In the genomic region with DNA sequence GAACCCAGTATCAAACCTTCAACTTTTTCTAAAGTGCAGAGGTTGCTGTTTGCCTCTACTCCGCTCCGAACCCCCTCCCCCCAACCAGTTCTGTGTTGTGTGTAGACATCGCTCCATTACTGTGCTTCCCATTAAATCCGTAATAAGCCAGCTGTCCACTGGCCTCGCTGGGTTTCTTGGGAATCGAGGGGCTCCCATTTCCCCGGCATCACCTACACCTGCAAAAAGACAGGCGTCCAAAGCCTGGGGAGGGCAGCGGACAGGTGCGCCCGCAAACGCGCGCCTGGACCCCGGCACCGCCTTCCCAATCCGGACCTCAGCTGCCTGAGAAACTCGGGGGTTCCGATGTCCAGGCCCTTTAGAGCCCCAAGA, we compare ENCODE assay signal across 9 cellular contexts. TPM values are rescaled to one million over a fixed set of nuclear protein-coding genes. Genes with fewer than 3 reads are reported as not detected.
DNase-seq lines count a peak whose midpoint lies in the region; ATAC-seq, FAIRE-seq and TF ChIP-seq lines count a peak whose summit lies in the region.
"Had no signal": no experiment of that assay in that cellular context is flagged by ENCODE, and none has a peak within 500 bp of the region (broad histone marks: within the 10 kb centered on the region; RNA-seq: fewer than 3 reads in every experiment).

No MANE protein-coding gene starts in this region.

- peak overlapping the region; percentile 86; the same call in 1 of the 2 replicates for H2AFZ ChIP-seq in OCI-LY3 (ENCODE audit: low read depth, low read length)
- peak overlapping the region; percentile 75 for H2AFZ ChIP-seq in parathyroid adenoma

- H3K9ac ChIP-seq in OCI-LY3 (ENCODE audit: low read length): peak overlapping the region; percentile 74
- no peak overlapping the region for H3K9ac ChIP-seq in parathyroid adenoma

- H3K4me1 Mint-ChIP-seq in activated CD4-positive, alpha-beta T cell treated with anti-CD3 and anti-CD28 coated beads, Interleukin-2, amount 10 ng/mL, durations not matched to agents 24 days and 14 days: peaks cover 20% of the 10 kb centered on the region

- peak overlapping the region; percentile 7 for H3K27ac Mint-ChIP-seq in activated CD4-positive, alpha-beta T cell treated with anti-CD3 and anti-CD28 coated beads, Interleukin-2, amount 10 ng/mL, durations not matched to agents 24 days and 14 days

- H3K4me1 ChIP-seq in OCI-LY3 (ENCODE audit: low read length): 0 out of 2 replicates have a peak, but pooled peaks cover 5% of the 10 kb centered on the region
- no peaks in the 10 kb centered on the region for H3K4me1 ChIP-seq in parathyroid adenoma

- H3K36me3 ChIP-seq in OCI-LY3 (replicated peaks; ENCODE audit: low read depth, low read length) (no peaks in the 10 kb centered on the region), parathyroid adenoma (ENCODE audit: control insufficient read depth, insufficient read depth, low read length) (no peaks in the 10 kb centered on the region)

- H3K27me3 Mint-ChIP-seq in activated CD4-positive, alpha-beta T cell treated with anti-CD3 and anti-CD28 coated beads, Interleukin-2, amount 10 ng/mL, durations not matched to agents 24 days and 14 days: peaks cover 34% of the 10 kb centered on the region

- H3K36me3 Mint-ChIP-seq in activated CD4-positive, alpha-beta T cell treated with anti-CD3 and anti-CD28 coated beads, Interleukin-2, amount 10 ng/mL, durations not matched to agents 24 days and 14 days (ENCODE audit: low read depth): no peaks in the 10 kb centered on the region

- H3K4me3 Mint-ChIP-seq in activated CD4-positive, alpha-beta T cell treated with anti-CD3 and anti-CD28 coated beads, Interleukin-2, amount 10 ng/mL, durations not matched to agents 24 days and 14 days: peak overlapping the region; percentile 86

- intact Hi-C loops in activated CD4-positive, alpha-beta T cell treated with anti-CD3 and anti-CD28 coated beads, Interleukin-2, amount 10 ng/mL, durations not matched to agents 24 days and 14 days (cut with micrococcal nuclease): loop anchor here (5.0 to 10.0 kb wide), 4 partner anchors 164 to 587 kb away; no protein-coding TSS in a partner anchor

- ATAC-seq in HG02840 (IDR thresholded peaks at IDR 0.05; ENCODE audit: low FRiP score, unreplicated experiment): no peak

- DNase-seq in activated CD4-positive, alpha-beta T cell treated with anti-CD3 and anti-CD28 coated beads, Interleukin-2, amount 10 ng/mL, durations not matched to agents 24 days and 14 days: no peak
- DNase-seq in activated CD4-positive, alpha-beta T cell treated with anti-CD3 and anti-CD28 coated beads for 1 hour: no peak
- DNase-seq in epithelial cell of proximal tubule (ENCODE audit: low read depth) (no peak), D721Med (ENCODE audit: insufficient read length, low spot score) (no peak), activated gamma-delta T cell (lab: John Stamatoyannopoulos, UW) (no peak)

- TF ChIP-seq CTCF in OCI-LY3 (IDR thresholded peaks at IDR 0.05; ENCODE audit: low read depth, low read length) (no peak), epithelial cell of proximal tubule (conservative IDR thresholded peaks at IDR 0.05; ENCODE audit: low read depth, low read length) (no peak), parathyroid adenoma (IDR thresholded peaks at IDR 0.05) (no peak), D721Med (IDR thresholded peaks at IDR 0.05; ENCODE audit: insufficient read depth, missing control alignments) (no peak)

- H3K79me2 ChIP-seq in OCI-LY3 (ENCODE audit: low read length) (no peaks in the 10 kb centered on the region), parathyroid adenoma (no peaks in the 10 kb centered on the region)

- no peak for FAIRE-seq in D721Med (lab: Jason Lieb, UNC)
- FAIRE-seq: G401.6 had no signal

- H3K4me2 ChIP-seq in OCI-LY3 (ENCODE audit: low read length) (peak overlapping the region; percentile 71), parathyroid adenoma (ENCODE audit: low read length) (peak overlapping the region; percentile 89)

- no peaks in the 10 kb centered on the region for H3K9me3 ChIP-seq in OCI-LY3 (ENCODE audit: insufficient read depth, low read length)
- H3K9me3 ChIP-seq in parathyroid adenoma (ENCODE audit: control insufficient read depth, low read length): no peaks in the 10 kb centered on the region

- H3K4me3 ChIP-seq in OCI-LY3 (ENCODE audit: low read length) (peak overlapping the region; percentile 95), epithelial cell of proximal tubule (ENCODE audit: low read depth, low read length) (peak overlapping the region; percentile 66), parathyroid adenoma (ENCODE audit: low read depth, low read length) (peak overlapping the region; percentile 64)

- H3K9me3 Mint-ChIP-seq in activated CD4-positive, alpha-beta T cell treated with anti-CD3 and anti-CD28 coated beads, Interleukin-2, amount 10 ng/mL, durations not matched to agents 24 days and 14 days: no peaks in the 10 kb centered on the region

- no peaks in the 10 kb centered on the region for H4K20me1 ChIP-seq in OCI-LY3 (ENCODE audit: insufficient read depth, low read length)

- peaks cover 4% of the 10 kb centered on the region; the same call in 1 of the 2 replicates for H3K27me3 ChIP-seq in OCI-LY3 (ENCODE audit: low read depth, low read length)
- H3K27me3 ChIP-seq in parathyroid adenoma (ENCODE audit: control insufficient read depth, insufficient read depth, low read length): no peaks in the 10 kb centered on the region

- H3K27ac ChIP-seq in OCI-LY3 (ENCODE audit: low read length) (no peak overlapping the region), parathyroid adenoma (no peak overlapping the region)

RNA-seq across cellular contexts. Expression of a gene that starts 0.6 kb away (rescaled TPM):
- 2.7 and 3.4 TPM in 2 replicates for total RNA-seq in activated CD4-positive, alpha-beta T cell treated with anti-CD3 and anti-CD28 coated beads, Interleukin-2, amount 10 ng/mL, durations not matched to agents 24 days and 14 days
- 7.1 and 13.8 TPM in 2 replicates for total RNA-seq in epithelial cell of proximal tubule
